In the genomic region with DNA sequence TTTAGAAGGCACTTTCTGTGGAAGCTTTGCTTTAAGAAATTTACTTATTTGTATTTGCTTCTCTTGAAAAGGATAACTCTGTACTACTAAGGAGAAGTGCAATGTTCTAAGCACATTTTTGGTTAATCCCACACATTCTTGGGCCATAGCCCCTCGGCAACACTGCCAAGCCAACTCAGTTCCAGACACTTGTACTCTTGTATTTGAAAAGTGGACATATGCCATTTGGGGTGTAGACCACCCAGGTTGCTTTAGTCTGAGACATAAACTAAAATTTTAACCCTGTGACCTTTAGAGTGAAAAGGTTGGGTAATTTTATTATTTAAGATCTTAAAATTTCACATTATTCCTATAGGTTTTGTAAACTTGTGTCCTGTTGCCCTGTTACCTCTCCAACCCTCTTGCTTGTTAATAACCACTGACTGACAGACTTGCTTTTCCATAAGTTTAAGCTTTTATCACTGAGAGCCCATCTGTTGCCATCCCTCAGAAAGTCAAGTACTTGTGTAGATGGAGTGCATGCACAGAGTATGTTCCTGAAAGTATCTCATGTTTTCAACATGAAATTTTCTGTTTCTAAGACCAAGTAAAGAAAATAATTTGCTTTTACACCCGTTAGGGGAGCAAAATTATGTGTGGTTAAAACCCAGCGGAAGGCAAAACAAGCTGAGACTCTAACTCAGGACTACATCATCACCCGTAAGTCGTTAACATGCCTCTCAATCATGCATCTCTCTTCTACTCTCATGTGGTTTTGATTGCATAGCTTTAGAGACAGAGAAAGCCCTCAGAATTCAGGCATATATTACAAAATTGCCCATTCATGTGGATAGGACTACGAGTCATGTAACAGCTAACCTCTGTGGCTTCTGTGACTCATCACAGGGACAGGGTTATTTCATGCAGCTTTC, we compare ENCODE assay signal across 8 cellular contexts.
DNase-seq lines count a peak whose midpoint lies in the region; ATAC-seq and TF ChIP-seq lines count a peak whose summit lies in the region.

No MANE protein-coding gene starts in this region.

- peak overlapping the region; percentile 21 for H3K4me3 ChIP-seq in A673 (ENCODE audit: low read depth, low read length, poor library complexity, severe bottlenecking)
- no peak overlapping the region for H3K4me3 ChIP-seq in RWPE2 (ENCODE audit: severe bottlenecking)
- H3K4me3 ChIP-seq in fibroblast of the aortic adventitia (ENCODE audit: low read depth, low read length), result no peak overlapping the region
- no peak overlapping the region for H3K4me3 ChIP-seq in ovary

- ATAC-seq in GM18861 (IDR thresholded peaks at IDR 0.05; ENCODE audit: unreplicated experiment) (peak; percentile 77), HG03025 (IDR thresholded peaks at IDR 0.05; ENCODE audit: low FRiP score, unreplicated experiment) (peak; percentile 52), RWPE2 (ENCODE audit: low read depth) (peak; percentile 90)

- intact Hi-C loops in A673 (cut with micrococcal nuclease; ENCODE audit: unreplicated experiment) (loop anchor here (2.0 to 5.0 kb wide), 3 partner anchors 95 to 470 kb away; no protein-coding TSS in a partner anchor), ovary (cut with DNase I) (no loop called here)

- DNase-seq in A673 (ENCODE audit: low spot score) (peak; percentile 85), RWPE2 (ENCODE audit: low spot score) (no peak), fibroblast of the aortic adventitia (ENCODE audit: low read depth) (peak; percentile 88), NCI-H2029 treated with DMSO at 0.1 percent for 48 hours (lab: John Stamatoyannopoulos, UW) (no peak), iPS-NIHi11 (ENCODE audit: low spot score) (no peak), ovary (no peak)

- BruUV-seq in A673 (replicated peaks; lab: Mats Ljungman, UMichigan), result TSS peak; percentile 61

- 82 to 92% (median 85%) methylated on average over 6 of the region's 6 CpGs for WGBS in ovary, 3 donors

- TF ChIP-seq POLR2A in ovary (IDR thresholded peaks at IDR 0.05), result no peak

- no peak for TF ChIP-seq EP300 in ovary (IDR thresholded peaks at IDR 0.05)

- TF ChIP-seq CTCF in A673 (conservative IDR thresholded peaks at IDR 0.05; ENCODE audit: low read depth, low read length) (no peak), RWPE2 (IDR thresholded peaks at IDR 0.05; ENCODE audit: poor library complexity, severe bottlenecking) (no peak), fibroblast of the aortic adventitia (IDR thresholded peaks at IDR 0.05; ENCODE audit: insufficient read depth, low read length) (no peak), ovary (IDR thresholded peaks at IDR 0.05) (no peak)

- H3K27ac ChIP-seq in A673 (ENCODE audit: low read depth, low read length, poor library complexity, severe bottlenecking) (peak overlapping the region; percentile 93), RWPE2 (ENCODE audit: poor library complexity, severe bottlenecking) (no peak overlapping the region), ovary (no peak overlapping the region)

- H3K27me3 ChIP-seq in A673 (replicated peaks; ENCODE audit: insufficient read depth, low read depth, low read length, poor library complexity) (no peaks in the 10 kb centered on the region), RWPE2 (ENCODE audit: insufficient read depth, poor library complexity, severe bottlenecking) (no peaks in the 10 kb centered on the region), ovary (no peaks in the 10 kb centered on the region)

- CTCF ChIA-PET in A673 (lab: Charles Lee), result interaction anchor here (0.6 to 1.1 kb wide), 3 partner anchors 13 to 111 kb away, joined by 3 to 5 read pairs (median 4); no protein-coding TSS in a partner anchor

- H3K9me3 ChIP-seq in A673 (ENCODE audit: low read depth, low read length, poor library complexity, severe bottlenecking) (no peaks in the 10 kb centered on the region), RWPE2 (ENCODE audit: severe bottlenecking) (no peaks in the 10 kb centered on the region), ovary (no peaks in the 10 kb centered on the region)

- H3K4me1 ChIP-seq in A673 (ENCODE audit: insufficient read depth, low read length, poor library complexity, severe bottlenecking), result peaks cover 75% of the 10 kb centered on the region
- H3K4me1 ChIP-seq in RWPE2 (ENCODE audit: insufficient read depth, poor library complexity, severe bottlenecking), result peaks cover 11% of the 10 kb centered on the region
- peaks cover 5% of the 10 kb centered on the region for H3K4me1 ChIP-seq in ovary (ENCODE audit: insufficient read depth)

- H3K36me3 ChIP-seq in A673 (ENCODE audit: insufficient read depth, low read length, poor library complexity, severe bottlenecking) (peaks cover 8% of the 10 kb centered on the region), RWPE2 (ENCODE audit: low read depth) (peaks cover 19% of the 10 kb centered on the region), ovary (no peaks in the 10 kb centered on the region)

- POLR2A ChIA-PET in A673 (lab: Charles Lee; ENCODE audit: low non-redundant PET), result interaction anchor here (0.6 kb wide), 1 partner anchor 156 kb away, joined by 4 read pairs; no protein-coding TSS in a partner anchor

Comparison
In these comparisons a context has a peak if more than half of its experiments do, and no peak if none do; other contexts are left out.
1. DNase-seq: peak in A673 (single experiment) and fibroblast of the aortic adventitia (single experiment); none in RWPE2 (single experiment), NCI-H2029 treated with DMSO at 0.1 percent for 48 hours (single experiment), iPS-NIHi11 (single experiment) and ovary (0 of 5).
2. Peak in every context shown above with its lines, with median percentiles within 50 percentile points of each other: ATAC-seq.